12 cellular contexts compared by ENCODE assay signal in the genomic region with DNA sequence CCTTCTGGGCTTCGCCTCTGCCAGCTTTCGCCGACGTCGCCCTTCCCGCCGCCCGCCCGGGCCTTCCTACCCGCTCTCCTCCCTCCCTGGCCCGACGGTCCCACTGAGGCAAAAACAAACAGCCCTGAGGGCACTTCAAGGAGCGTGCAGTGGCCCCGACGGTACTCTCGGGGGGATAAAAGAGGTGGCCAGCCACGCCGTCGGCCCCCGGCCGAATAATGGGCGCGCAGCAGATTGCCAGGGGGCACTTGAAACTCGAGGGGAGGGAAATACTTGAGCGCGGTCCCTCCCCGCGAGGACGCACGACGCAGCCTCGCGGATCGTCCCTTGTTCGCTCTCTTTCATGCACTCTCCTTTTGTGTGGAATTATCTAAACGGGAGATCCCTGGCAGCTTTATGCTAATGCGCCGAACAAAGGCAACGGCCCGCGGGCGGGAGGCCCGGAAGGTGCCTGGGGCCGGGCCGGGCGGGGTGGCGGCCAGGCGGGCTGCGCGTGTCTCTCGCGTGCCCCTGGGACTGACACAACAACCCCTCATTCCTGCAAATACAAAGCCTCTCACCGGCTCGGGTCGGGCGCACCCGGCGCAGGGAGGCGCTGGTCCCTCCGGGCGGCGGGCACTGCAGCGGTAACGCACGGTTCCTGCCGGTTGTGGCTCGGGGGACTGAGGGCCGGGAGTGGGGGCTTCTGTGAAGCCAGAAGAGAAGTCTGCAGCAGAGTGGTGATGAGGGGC. TPM values are rescaled to one million over a fixed set of nuclear protein-coding genes. Genes with fewer than 3 reads are reported as not detected.
DNase-seq lines count a peak whose midpoint lies in the region; ATAC-seq and TF ChIP-seq lines count a peak whose summit lies in the region.
"Had no signal": no experiment of that assay in that cellular context is flagged by ENCODE, and none has a peak within 500 bp of the region (broad histone marks: within the 10 kb centered on the region; RNA-seq: fewer than 3 reads in every experiment).

No MANE protein-coding gene starts in this region.

- POLR2A ChIA-PET in WTC11 (lab: Charles Lee), result no interaction called here

- no peaks in the 10 kb centered on the region for H3K36me3 ChIP-seq in mucosa of descending colon (ENCODE audit: low read depth)
- H3K36me3 ChIP-seq: tibial nerve had no signal

- H3K4me1 ChIP-seq in mucosa of descending colon (ENCODE audit: low read depth), result peaks cover 35% of the 10 kb centered on the region

- H3K9me3 Mint-ChIP-seq in WTC11, result no peaks in the 10 kb centered on the region

- H3K27ac Mint-ChIP-seq in WTC11, result no peak overlapping the region

- H3K9me3 ChIP-seq in mucosa of descending colon, result no peaks in the 10 kb centered on the region
- H3K9me3 ChIP-seq: tibial nerve had no signal

- no peak for TF ChIP-seq CTCF in WTC11 (IDR thresholded peaks at IDR 0.05)
- TF ChIP-seq CTCF in mucosa of descending colon (IDR thresholded peaks at IDR 0.05), result no peak

- peaks cover 83% of the 10 kb centered on the region for H3K27me3 Mint-ChIP-seq in WTC11 (ENCODE audit: low read depth)

- no peaks in the 10 kb centered on the region for H3K36me3 Mint-ChIP-seq in WTC11

- peaks cover 31% of the 10 kb centered on the region for H3K4me1 Mint-ChIP-seq in WTC11

- intact Hi-C loops in mucosa of descending colon (cut with DNase I, micrococcal nuclease), result loop anchor here (5.0 to 10.0 kb wide), 2 partner anchors 203 to 211 kb away; no protein-coding TSS in a partner anchor

- H3K4me3 ChIP-seq in mucosa of descending colon, result no peak overlapping the region

- ATAC-seq in WTC11 (peak; percentile 3), mucosa of descending colon (peak; percentile 31), GM18511 (IDR thresholded peaks at IDR 0.05; ENCODE audit: unreplicated experiment) (no peak), GM18907 (IDR thresholded peaks at IDR 0.05; ENCODE audit: unreplicated experiment) (no peak)

- CTCF ChIA-PET in WTC11 (lab: Charles Lee), result no interaction called here

- H3K4me3 Mint-ChIP-seq in WTC11, result peak overlapping the region; percentile 76

- peak; percentile 79 for DNase-seq in DMS79 (lab: John Stamatoyannopoulos, UW)
- peak; percentile 58 for DNase-seq in NCI-H1417 treated with DMSO at 0.1 percent for 48 hours (lab: John Stamatoyannopoulos, UW)
- DNase-seq in WTC11 (ENCODE audit: low spot score), result peak; percentile 70
- DNase-seq in mucosa of descending colon, result peak in 2 of 3 donors; percentile 10 to 43
- DNase-seq in GM19240 (ENCODE audit: insufficient read length, low spot score), result no peak
- DNase-seq in activated CD4-positive, CD25-positive, alpha-beta regulatory T cell treated with anti-CD3 and anti-CD28 coated beads, Interleukin-2, amount 50 U/mL, for 72 hours, result no peak
- DNase-seq: NK-92 treated with Interleukin-12 subunit alpha and Interleukin-12 subunit beta, amount 100 ng/mL, for 24 hours had no signal

TF ChIP-seq in WTC11, 78 proteins besides CTCF, POLR2A, EP300 and RAD21 (continues in another document):
- TF ChIP-seq SMAD4 (CRISPR knock-in tag; IDR thresholded peaks at IDR 0.05), result no peak
- TF ChIP-seq, protein P1, sequence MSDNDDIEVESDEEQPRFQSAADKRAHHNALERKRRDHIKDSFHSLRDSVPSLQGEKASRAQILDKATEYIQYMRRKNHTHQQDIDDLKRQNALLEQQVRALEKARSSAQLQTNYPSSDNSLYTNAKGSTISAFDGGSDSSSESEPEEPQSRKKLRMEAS (CRISPR knock-in tag; IDR thresholded peaks at IDR 0.05), result peak; percentile 72; the same call in 1 of the 2 replicates
- peak; percentile 62; the same call in 1 of the 2 replicates for TF ChIP-seq ETV6 (CRISPR knock-in tag; IDR thresholded peaks at IDR 0.05)
- TF ChIP-seq SP1 (CRISPR knock-in tag; conservative IDR thresholded peaks at IDR 0.05), result no peak
- TF ChIP-seq, protein P2, sequence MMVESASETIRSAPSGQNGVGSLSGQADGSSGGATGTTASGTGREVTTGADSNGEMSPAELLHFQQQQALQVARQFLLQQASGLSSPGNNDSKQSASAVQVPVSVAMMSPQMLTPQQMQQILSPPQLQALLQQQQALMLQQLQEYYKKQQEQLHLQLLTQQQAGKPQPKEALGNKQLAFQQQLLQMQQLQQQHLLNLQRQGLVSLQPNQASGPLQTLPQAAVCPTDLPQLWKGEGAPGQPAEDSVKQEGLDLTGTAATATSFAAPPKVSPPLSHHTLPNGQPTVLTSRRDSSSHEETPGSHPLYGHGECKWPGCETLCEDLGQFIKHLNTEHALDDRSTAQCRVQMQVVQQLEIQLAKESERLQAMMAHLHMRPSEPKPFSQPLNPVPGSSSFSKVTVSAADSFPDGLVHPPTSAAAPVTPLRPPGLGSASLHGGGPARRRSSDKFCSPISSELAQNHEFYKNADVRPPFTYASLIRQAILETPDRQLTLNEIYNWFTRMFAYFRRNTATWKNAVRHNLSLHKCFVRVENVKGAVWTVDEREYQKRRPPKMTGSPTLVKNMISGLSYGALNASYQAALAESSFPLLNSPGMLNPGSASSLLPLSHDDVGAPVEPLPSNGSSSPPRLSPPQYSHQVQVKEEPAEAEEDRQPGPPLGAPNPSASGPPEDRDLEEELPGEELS (CRISPR knock-in tag; IDR thresholded peaks at IDR 0.05), result peak; percentile 79
- TF ChIP-seq, protein P3, sequence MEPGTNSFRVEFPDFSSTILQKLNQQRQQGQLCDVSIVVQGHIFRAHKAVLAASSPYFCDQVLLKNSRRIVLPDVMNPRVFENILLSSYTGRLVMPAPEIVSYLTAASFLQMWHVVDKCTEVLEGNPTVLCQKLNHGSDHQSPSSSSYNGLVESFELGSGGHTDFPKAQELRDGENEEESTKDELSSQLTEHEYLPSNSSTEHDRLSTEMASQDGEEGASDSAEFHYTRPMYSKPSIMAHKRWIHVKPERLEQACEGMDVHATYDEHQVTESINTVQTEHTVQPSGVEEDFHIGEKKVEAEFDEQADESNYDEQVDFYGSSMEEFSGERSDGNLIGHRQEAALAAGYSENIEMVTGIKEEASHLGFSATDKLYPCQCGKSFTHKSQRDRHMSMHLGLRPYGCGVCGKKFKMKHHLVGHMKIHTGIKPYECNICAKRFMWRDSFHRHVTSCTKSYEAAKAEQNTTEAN (CRISPR knock-in tag; IDR thresholded peaks at IDR 0.05), result 0 out of 2 replicates have a peak, but pooled peaks have one; percentile 17
- no peak for TF ChIP-seq FOXJ3 (CRISPR knock-in tag; IDR thresholded peaks at IDR 0.05; ENCODE audit: borderline replicate concordance)
- TF ChIP-seq MYBL2 (CRISPR knock-in tag; IDR thresholded peaks at IDR 0.05), result no peak
- TF ChIP-seq ELF4 (CRISPR knock-in tag; IDR thresholded peaks at IDR 0.05; ENCODE audit: low read depth), result no peak
- TF ChIP-seq JUN (CRISPR knock-in tag; IDR thresholded peaks at IDR 0.05), result 0 out of 2 replicates have a peak, but pooled peaks have one; percentile 53
- no peak for TF ChIP-seq RELA (CRISPR knock-in tag; IDR thresholded peaks at IDR 0.05; ENCODE audit: borderline replicate concordance)
- TF ChIP-seq GABPB1 (CRISPR knock-in tag; IDR thresholded peaks at IDR 0.05), result 0 out of 2 replicates have a peak, but pooled peaks have one; percentile 17
- TF ChIP-seq, protein P4, sequence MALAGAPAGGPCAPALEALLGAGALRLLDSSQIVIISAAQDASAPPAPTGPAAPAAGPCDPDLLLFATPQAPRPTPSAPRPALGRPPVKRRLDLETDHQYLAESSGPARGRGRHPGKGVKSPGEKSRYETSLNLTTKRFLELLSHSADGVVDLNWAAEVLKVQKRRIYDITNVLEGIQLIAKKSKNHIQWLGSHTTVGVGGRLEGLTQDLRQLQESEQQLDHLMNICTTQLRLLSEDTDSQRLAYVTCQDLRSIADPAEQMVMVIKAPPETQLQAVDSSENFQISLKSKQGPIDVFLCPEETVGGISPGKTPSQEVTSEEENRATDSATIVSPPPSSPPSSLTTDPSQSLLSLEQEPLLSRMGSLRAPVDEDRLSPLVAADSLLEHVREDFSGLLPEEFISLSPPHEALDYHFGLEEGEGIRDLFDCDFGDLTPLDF (CRISPR knock-in tag; IDR thresholded peaks at IDR 0.05), result 0 out of 2 replicates have a peak, but pooled peaks have one; percentile 54
- peak; percentile 17; the same call in 1 of the 2 replicates for TF ChIP-seq SMAD3 (CRISPR knock-in tag; IDR thresholded peaks at IDR 0.05; ENCODE audit: borderline replicate concordance)
- TF ChIP-seq, protein P5, sequence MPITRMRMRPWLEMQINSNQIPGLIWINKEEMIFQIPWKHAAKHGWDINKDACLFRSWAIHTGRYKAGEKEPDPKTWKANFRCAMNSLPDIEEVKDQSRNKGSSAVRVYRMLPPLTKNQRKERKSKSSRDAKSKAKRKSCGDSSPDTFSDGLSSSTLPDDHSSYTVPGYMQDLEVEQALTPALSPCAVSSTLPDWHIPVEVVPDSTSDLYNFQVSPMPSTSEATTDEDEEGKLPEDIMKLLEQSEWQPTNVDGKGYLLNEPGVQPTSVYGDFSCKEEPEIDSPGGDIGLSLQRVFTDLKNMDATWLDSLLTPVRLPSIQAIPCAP (CRISPR knock-in tag; IDR thresholded peaks at IDR 0.05), result peak; percentile 64; the same call in 1 of the 2 replicates
- TF ChIP-seq, protein P6, sequence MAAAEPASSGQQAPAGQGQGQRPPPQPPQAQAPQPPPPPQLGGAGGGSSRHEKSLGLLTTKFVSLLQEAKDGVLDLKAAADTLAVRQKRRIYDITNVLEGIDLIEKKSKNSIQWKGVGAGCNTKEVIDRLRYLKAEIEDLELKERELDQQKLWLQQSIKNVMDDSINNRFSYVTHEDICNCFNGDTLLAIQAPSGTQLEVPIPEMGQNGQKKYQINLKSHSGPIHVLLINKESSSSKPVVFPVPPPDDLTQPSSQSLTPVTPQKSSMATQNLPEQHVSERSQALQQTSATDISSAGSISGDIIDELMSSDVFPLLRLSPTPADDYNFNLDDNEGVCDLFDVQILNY (CRISPR knock-in tag; IDR thresholded peaks at IDR 0.05), result peak; percentile 84
- 0 out of 2 replicates have a peak, but pooled peaks have one; percentile 59 for TF ChIP-seq CREM (CRISPR knock-in tag; IDR thresholded peaks at IDR 0.05)
- TF ChIP-seq, protein P7, sequence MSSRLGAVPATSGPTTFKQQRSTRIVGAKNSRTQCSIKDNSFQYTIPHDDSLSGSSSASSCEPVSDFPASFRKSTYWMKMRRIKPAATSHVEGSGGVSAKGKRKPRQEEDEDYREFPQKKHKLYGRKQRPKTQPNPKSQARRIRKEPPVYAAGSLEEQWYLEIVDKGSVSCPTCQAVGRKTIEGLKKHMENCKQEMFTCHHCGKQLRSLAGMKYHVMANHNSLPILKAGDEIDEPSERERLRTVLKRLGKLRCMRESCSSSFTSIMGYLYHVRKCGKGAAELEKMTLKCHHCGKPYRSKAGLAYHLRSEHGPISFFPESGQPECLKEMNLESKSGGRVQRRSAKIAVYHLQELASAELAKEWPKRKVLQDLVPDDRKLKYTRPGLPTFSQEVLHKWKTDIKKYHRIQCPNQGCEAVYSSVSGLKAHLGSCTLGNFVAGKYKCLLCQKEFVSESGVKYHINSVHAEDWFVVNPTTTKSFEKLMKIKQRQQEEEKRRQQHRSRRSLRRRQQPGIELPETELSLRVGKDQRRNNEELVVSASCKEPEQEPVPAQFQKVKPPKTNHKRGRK (CRISPR knock-in tag; IDR thresholded peaks at IDR 0.05; ENCODE audit: borderline replicate concordance), result no peak
- TF ChIP-seq OVOL2 (CRISPR knock-in tag; IDR thresholded peaks at IDR 0.05; ENCODE audit: borderline replicate concordance), result no peak

RNA-seq across cellular contexts. Expression of a gene that starts 3.7 kb away (rescaled TPM):
- total RNA-seq in WTC11 (2021) (3.3 to 4.4 TPM (median 3.6 TPM) in 3 replicates), mucosa of descending colon (1 to 10 TPM in 2 of 3 donors, under 1 TPM in 1; 0.73 to 6.3 (median 2.8) TPM)
- total RNA-seq: chondrocyte, kidney epithelial cell, tibial nerve had no signal

Comparison
In these comparisons a context has a peak if more than half of its experiments do, and no peak if none do; other contexts are left out.
1. DNase-seq: peak in DMS79 (single experiment), NCI-H1417 treated with DMSO at 0.1 percent for 48 hours (single experiment), WTC11 (single experiment) and mucosa of descending colon (2 of 3); none in GM19240 (single experiment) and activated CD4-positive, CD25-positive, alpha-beta regulatory T cell treated with anti-CD3 and anti-CD28 coated beads, Interleukin-2, amount 50 U/mL, for 72 hours (single experiment).
2. ATAC-seq: peak in WTC11 (single experiment) and mucosa of descending colon (single experiment); none in GM18511 (single experiment) and GM18907 (single experiment).